16 cellular contexts compared by ENCODE assay signal in the genomic region with DNA sequence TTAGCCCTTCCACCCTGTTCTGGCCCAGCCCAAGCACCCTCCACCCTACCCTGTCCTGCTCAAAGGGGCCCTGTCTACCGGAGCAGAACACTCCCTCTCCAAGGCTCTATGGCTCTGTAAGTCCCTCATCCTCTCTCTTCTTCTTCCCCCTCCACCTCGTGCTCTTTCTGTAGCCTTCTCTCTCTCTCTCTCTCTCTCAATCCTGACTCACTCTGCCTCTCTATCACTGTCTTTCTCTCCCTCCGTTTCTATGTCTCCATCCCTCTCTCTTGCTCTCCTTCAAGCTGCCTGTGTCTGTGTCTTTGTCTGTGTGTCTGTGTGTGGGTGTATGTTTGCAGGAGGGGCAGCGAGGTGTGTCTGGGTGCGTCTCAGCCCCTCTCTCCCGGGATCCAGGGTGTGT.
"Had no signal": no experiment of that assay in that cellular context is flagged by ENCODE, and none has a peak within 500 bp of the region (broad histone marks: within the 10 kb centered on the region; RNA-seq: fewer than 3 reads in every experiment).

No MANE protein-coding gene starts in this region.

- H3K27ac ChIP-seq: adrenal gland, parathyroid adenoma, testis had no signal

- H3K36me3 ChIP-seq: adrenal gland had no signal

- H3K27ac Mint-ChIP-seq: activated B cell treated with CpG ODN at 0.5 μM for 24 hours; activated T-cell treated with anti-CD3 and anti-CD28 coated beads, Interleukin-2, amount 50 U/mL, for 24 hours; dendritic cell treated with granulocyte-macrophage colony-stimulating factor and Interleukin-4, amounts not matched to agents 40 ng/mL and 50 ng/mL, for 4 days; stimulated activated naive CD8-positive, alpha-beta T cell treated with anti-CD3 and anti-CD28 coated beads, Interleukin-15, amount 100 ng/mL, for 72 hours had no signal

- H3K79me2 ChIP-seq: parathyroid adenoma had no signal

- H2AFZ ChIP-seq: parathyroid adenoma had no signal

- H3K9me3 ChIP-seq: adrenal gland, testis had no signal

- H3K9me3 Mint-ChIP-seq: activated B cell treated with CpG ODN at 0.5 μM for 24 hours had no signal

- FAIRE-seq: TTC549 had no signal

- ATAC-seq: stimulated activated naive CD8-positive, alpha-beta T cell treated with anti-CD3 and anti-CD28 coated beads, Interleukin-15, amount 100 ng/mL, for 72 hours had no signal

- H3K4me1 ChIP-seq: parathyroid adenoma had no signal

- H3K4me3 Mint-ChIP-seq: activated B cell treated with CpG ODN at 0.5 μM for 24 hours; dendritic cell treated with granulocyte-macrophage colony-stimulating factor and Interleukin-4, amounts not matched to agents 40 ng/mL and 50 ng/mL, for 4 days had no signal

- H3K27me3 ChIP-seq: testis had no signal

- DNase-seq: activated B cell treated with CpG ODN at 0.5 μM for 24 hours; activated CD4-positive, alpha-beta T cell treated with anti-CD3 and anti-CD28 coated beads, Interleukin-2, amount 50 U/mL, for 1 hour; activated T-cell treated with anti-CD3 and anti-CD28 coated beads, Interleukin-2, amount 50 U/mL, for 24 hours; adrenal gland; erythroblast; hippocampal formation; kidney glomerular epithelial cell; retina; stimulated activated CD4-positive, alpha-beta T cell treated with anti-CD3 and anti-CD28 coated beads, Interleukin-15, amount 100 ng/mL, for 24 hours; stimulated activated CD4-positive, alpha-beta T cell treated with anti-CD3 and anti-CD28 coated beads, Interleukin-4, amount 100 ng/mL, for 24 hours; stimulated activated naive CD8-positive, alpha-beta T cell treated with anti-CD3 and anti-CD28 coated beads, Interleukin-15, amount 100 ng/mL, for 72 hours; T-helper 2 cell; testis had no signal

- H3K9ac ChIP-seq: parathyroid adenoma had no signal
